In genomic region chr12:93183940-93184663, GRCh38 we compare ENCODE assay signal across 8 cellular contexts.
DNase-seq lines count a peak whose midpoint lies in the region; ATAC-seq, FAIRE-seq and TF ChIP-seq lines count a peak whose summit lies in the region.

No MANE protein-coding gene starts in this region.

- peaks cover 10% of the 10 kb centered on the region for H3K4me1 ChIP-seq in lower lobe of right lung

- in situ Hi-C loops in ACHN (cut with HindIII; ENCODE audit: low pct_ligation_motif_present, low pct_unique_long_range_greater_than_20kb, low sequenced_read_pairs), result no loop called here

- DNase-seq in Ammon's horn (ENCODE audit: low spot score) (peak; percentile 48), GM19239 (ENCODE audit: insufficient read length, low spot score) (no peak), lower lobe of right lung (no peak), ureter (ENCODE audit: low spot score) (peak; percentile 56), NCI-H1436 treated with DMSO at 0.1 percent for 48 hours (lab: John Stamatoyannopoulos, UW) (no peak), ACHN (no peak)
- DNase-seq in activated naive CD8-positive, alpha-beta T cell treated with anti-CD3 and anti-CD28 coated beads, Interleukin-2, amount 10 ng/mL, durations not matched to agents 7 days and 5 days, result no peak

- H3K9me3 Mint-ChIP-seq in activated naive CD8-positive, alpha-beta T cell treated with anti-CD3 and anti-CD28 coated beads, Interleukin-2, amount 10 ng/mL, durations not matched to agents 7 days and 5 days, result peaks cover 11% of the 10 kb centered on the region

- FAIRE-seq in GM19239 (lab: Jason Lieb, UNC), result peak; percentile 78

- H3K27me3 Mint-ChIP-seq in activated naive CD8-positive, alpha-beta T cell treated with anti-CD3 and anti-CD28 coated beads, Interleukin-2, amount 10 ng/mL, durations not matched to agents 7 days and 5 days, result no peaks in the 10 kb centered on the region

- peak overlapping the region; percentile 74 for H3K27ac ChIP-seq in lower lobe of right lung

- peak overlapping the region; percentile 87 for H3K27ac Mint-ChIP-seq in activated naive CD8-positive, alpha-beta T cell treated with anti-CD3 and anti-CD28 coated beads, Interleukin-2, amount 10 ng/mL, durations not matched to agents 7 days and 5 days

- no peaks in the 10 kb centered on the region for H3K9me3 ChIP-seq in lower lobe of right lung

- POLR2A ChIA-PET in activated naive CD8-positive, alpha-beta T cell treated with anti-CD3 and anti-CD28 coated beads, Interleukin-2, amount 10 ng/mL, durations not matched to agents 7 days and 5 days (lab: Charles Lee), result no interaction called here

- no peak overlapping the region for H3K4me3 ChIP-seq in lower lobe of right lung

- no peaks in the 10 kb centered on the region for H3K27me3 ChIP-seq in lower lobe of right lung (ENCODE audit: low read depth)

- H3K36me3 ChIP-seq in lower lobe of right lung, result no peaks in the 10 kb centered on the region

- H3K4me1 Mint-ChIP-seq in activated naive CD8-positive, alpha-beta T cell treated with anti-CD3 and anti-CD28 coated beads, Interleukin-2, amount 10 ng/mL, durations not matched to agents 7 days and 5 days, result peaks cover 23% of the 10 kb centered on the region

- intact Hi-C loops in lower lobe of right lung (cut with DNase I), result no loop called here

- H3K4me3 Mint-ChIP-seq in activated naive CD8-positive, alpha-beta T cell treated with anti-CD3 and anti-CD28 coated beads, Interleukin-2, amount 10 ng/mL, durations not matched to agents 7 days and 5 days, result peak overlapping the region; percentile 43

- peaks cover 15% of the 10 kb centered on the region for H3K36me3 Mint-ChIP-seq in activated naive CD8-positive, alpha-beta T cell treated with anti-CD3 and anti-CD28 coated beads, Interleukin-2, amount 10 ng/mL, durations not matched to agents 7 days and 5 days

- TF ChIP-seq CTCF in lower lobe of right lung (IDR thresholded peaks at IDR 0.05), result no peak

- ATAC-seq in HG03342 (IDR thresholded peaks at IDR 0.05; ENCODE audit: unreplicated experiment) (peak; percentile 96), lower lobe of right lung (peak; percentile 84 to 88)
- peak; percentile 92 for ATAC-seq in activated naive CD8-positive, alpha-beta T cell treated with anti-CD3 and anti-CD28 coated beads, Interleukin-2, amount 10 ng/mL, durations not matched to agents 7 days and 5 days (ENCODE audit: low read depth)

Comparison
In these comparisons a context has a peak if more than half of its experiments do, and no peak if none do; other contexts are left out.
1. DNase-seq: peak in Ammon's horn (single experiment) and ureter (single experiment); none in GM19239 (single experiment), activated naive CD8-positive, alpha-beta T cell treated with anti-CD3 and anti-CD28 coated beads, Interleukin-2, amount 10 ng/mL, durations not matched to agents 7 days and 5 days (single experiment), lower lobe of right lung (single experiment), NCI-H1436 treated with DMSO at 0.1 percent for 48 hours (single experiment) and ACHN (single experiment).
2. Peak in every context shown above with its lines, with median percentiles within 50 percentile points of each other: ATAC-seq.